ENCODE assay signal across 19 cellular contexts in the genomic region with DNA sequence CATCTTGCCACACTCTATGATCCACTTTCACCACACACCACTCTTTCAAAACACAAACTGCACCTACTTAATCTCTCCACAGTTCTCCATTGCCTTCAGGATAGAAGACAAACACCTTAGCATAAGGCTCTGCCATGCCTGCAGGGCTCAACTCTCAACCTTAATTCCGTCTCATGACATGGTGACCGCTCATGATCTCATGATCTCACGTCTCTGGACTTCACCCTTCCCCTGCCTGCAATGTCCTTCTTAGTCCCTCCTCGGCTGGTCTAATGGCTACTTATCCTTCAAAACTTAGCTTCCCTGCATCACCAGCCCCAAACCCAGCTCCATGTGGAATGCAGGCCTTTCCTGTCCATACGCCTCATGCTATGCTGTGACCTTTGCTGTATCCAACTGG.
A peak's percentile ranks its signal among the peaks of the same experiment; 100 is the strongest.
DNase-seq lines count a peak whose midpoint lies in the region; ATAC-seq and TF ChIP-seq lines count a peak whose summit lies in the region.
"Had no signal": no experiment of that assay in that cellular context is flagged by ENCODE, and none has a peak within 500 bp of the region (broad histone marks: within the 10 kb centered on the region; RNA-seq: fewer than 3 reads in every experiment).

No MANE protein-coding gene starts in this region.

- no TSS peak for BruUV-seq in IMR-90 (replicated peaks; lab: Mats Ljungman, UMichigan)

- H4K20me1 ChIP-seq in IMR-90 (ENCODE audit: insufficient read depth, low read length), result peaks cover 3% of the 10 kb centered on the region; the same call in 1 of the 2 replicates

- H3K27me3 ChIP-seq in IMR-90 (ENCODE audit: control insufficient read depth, insufficient read depth, low read length) (no peaks in the 10 kb centered on the region), esophagus muscularis mucosa (no peaks in the 10 kb centered on the region), stomach smooth muscle (ENCODE audit: control insufficient read depth in 1 of 2, insufficient read depth in 2 of 2, low read length in 2 of 2) (no peaks in the 10 kb centered on the region)
- H3K27me3 ChIP-seq: right lobe of liver had no signal

- no peak overlapping the region for H2BK5ac ChIP-seq in IMR-90 (ENCODE audit: low read depth, low read length, poor library complexity, severe bottlenecking)

- intact Hi-C loops in IMR-90 (cut with micrococcal nuclease), result no loop called here
- intact Hi-C loops in esophagus muscularis mucosa (cut with DNase I), result no loop called here

- ATAC-seq in IMR-90 (ENCODE audit: low read depth) (no peak), GM18867 (IDR thresholded peaks at IDR 0.05; ENCODE audit: unreplicated experiment) (no peak)
- ATAC-seq: natural killer cell had no signal

- TF ChIP-seq EP300 in esophagus muscularis mucosa (IDR thresholded peaks at IDR 0.05), result no peak

- H3K27ac ChIP-seq in IMR-90 (ENCODE audit: insufficient read depth, low read length) (no peak overlapping the region), esophagus muscularis mucosa (replicated peaks in 1 of 4) (peak overlapping the region; percentile 76 to 79 (median 77)), stomach smooth muscle (ENCODE audit: low read length) (peak overlapping the region; percentile 79)
- H3K27ac ChIP-seq: SK-N-MC had no signal

- dilution Hi-C loops in IMR-90 (cut with HindIII; ENCODE audit: low sequenced_read_pairs, unreplicated experiment), result no loop called here

- no peak overlapping the region for H4K5ac ChIP-seq in IMR-90 (ENCODE audit: low read depth, low read length)

- 90% methylated on average over 5 of the region's 5 CpGs; no CpG with 5 or more reads in 1 of the 2 experiments for WGBS in IMR-90 (ENCODE audit: extremely low coverage in 2 of 2, insufficient read length in 1 of 2), 2 experiments
- WGBS in esophagus muscularis mucosa, result 85% methylated on average over 5 of the region's 5 CpGs

- H2AK5ac ChIP-seq in IMR-90 (ENCODE audit: low read depth, low read length), result peak overlapping the region; percentile 52

- TF ChIP-seq POLR2A in IMR-90 (IDR thresholded peaks at IDR 0.05; ENCODE audit: low read depth, low read length), result no peak
- TF ChIP-seq POLR2A in esophagus muscularis mucosa (IDR thresholded peaks at IDR 0.05; ENCODE audit: low read depth), result no peak

- no peak overlapping the region for H3K56ac ChIP-seq in IMR-90 (ENCODE audit: extremely low read depth, insufficient read depth, low read length)

- CTCF ChIA-PET in IMR-90 (lab: Yijun Ruan, JAX), result no interaction called here

- TF ChIP-seq RAD21 in IMR-90 (IDR thresholded peaks at IDR 0.05; ENCODE audit: low read length), result no peak

- H2AK9ac ChIP-seq in IMR-90 (replicated peaks; ENCODE audit: low read depth, low read length, poor library complexity), result peak overlapping the region; percentile 11

- H3K18ac ChIP-seq in IMR-90 (ENCODE audit: low read depth, low read length), result no peak overlapping the region

- H3K9ac ChIP-seq in IMR-90 (ENCODE audit: low read depth, low read length) (no peak overlapping the region), stomach smooth muscle (ENCODE audit: low read length in 2 of 2) (no peak overlapping the region)

- H2BK20ac ChIP-seq in IMR-90 (ENCODE audit: low read depth, low read length), result no peak overlapping the region

- H3K9me1 ChIP-seq in IMR-90 (ENCODE audit: insufficient read depth, low read length), result peaks cover 24% of the 10 kb centered on the region

- H3K4ac ChIP-seq in IMR-90 (ENCODE audit: low read depth, low read length), result peak overlapping the region; percentile 54

- H3K23ac ChIP-seq in IMR-90 (ENCODE audit: low read depth, low read length), result no peak overlapping the region

- peak overlapping the region; percentile 16; the same call in 1 of the 3 replicates for H2BK15ac ChIP-seq in IMR-90 (ENCODE audit: low read depth, low read length)

- in situ Hi-C loops in IMR-90 (cut with MboI; ENCODE audit: low sequenced_read_pairs), result no loop called here

- H4K8ac ChIP-seq in IMR-90 (ENCODE audit: low read depth in 2 of 2, low read length in 2 of 2), result no peak overlapping the region

- H3K9me3 ChIP-seq in IMR-90 (ENCODE audit: control insufficient read depth, insufficient read depth, low read length), result no peaks in the 10 kb centered on the region
- H3K9me3 ChIP-seq in esophagus muscularis mucosa, result no peaks in the 10 kb centered on the region
- no peaks in the 10 kb centered on the region for H3K9me3 ChIP-seq in stomach smooth muscle (ENCODE audit: control insufficient read depth in 2 of 2, low read length in 2 of 2)
- H3K9me3 ChIP-seq: right lobe of liver had no signal

- H3K36me3 ChIP-seq in IMR-90 (ENCODE audit: control insufficient read depth, insufficient read depth, low read length) (0 out of 2 replicates have a peak, but pooled peaks cover 4% of the 10 kb centered on the region), esophagus muscularis mucosa (no peaks in the 10 kb centered on the region), stomach smooth muscle (ENCODE audit: control insufficient read depth in 2 of 2, insufficient read depth in 2 of 2, low read length in 2 of 2) (peaks cover 0 to 2% of the 10 kb centered on the region in 2 donors)
- H3K36me3 ChIP-seq: right lobe of liver had no signal

- DNase-seq in IMR-90, result no peak
- DNase-seq in esophagus muscularis mucosa (ENCODE audit: extremely low spot score), result no peak
- peak; percentile 9 for DNase-seq in myocyte (ENCODE audit: low read depth)
- DNase-seq in activated T-cell treated with anti-CD3 and anti-CD28 coated beads for 4 hours, result no peak
- DNase-seq in stimulated activated CD4-positive, alpha-beta T cell treated with anti-CD3 and anti-CD28 coated beads, Interleukin-12 subunit alpha, Interleukin-12 subunit beta, amount 100 ng/mL, for 4 hours, result no peak
- DNase-seq: activated CD4-positive, alpha-beta T cell treated with anti-CD3 and anti-CD28 coated beads for 48 hours; activated T-cell treated with anti-CD3 and anti-CD28 coated beads, Interleukin-2, amount 50 U/mL, for 72 hours; Calu3; Kasumi-1; kidney glomerular epithelial cell; natural killer cell; NCI-H187; NCI-H2171 treated with DMSO at 0.1 percent for 48 hours; NCI-H526; stimulated activated CD8-positive, alpha-beta memory T cell treated with anti-CD3 and anti-CD28 coated beads, Interleukin-4, amount 100 ng/mL, for 48 hours had no signal

- H2AFZ ChIP-seq in IMR-90 (replicated peaks; ENCODE audit: low read length, poor library complexity), result peak overlapping the region; percentile 5

- TF ChIP-seq CTCF in IMR-90 (conservative IDR thresholded peaks at IDR 0.05; ENCODE audit: low read depth, low read length), result no peak
- TF ChIP-seq CTCF in esophagus muscularis mucosa (IDR thresholded peaks at IDR 0.05), result no peak

- H3K14ac ChIP-seq in IMR-90 (replicated peaks; ENCODE audit: low read depth, low read length), result no peak overlapping the region

- no peak overlapping the region for H3K4me2 ChIP-seq in IMR-90 (ENCODE audit: low read depth, low read length)

- H3K4me3 ChIP-seq in IMR-90 (ENCODE audit: insufficient read depth, low read depth, low read length), result no peak overlapping the region
- no peak overlapping the region for H3K4me3 ChIP-seq in esophagus muscularis mucosa
- H3K4me3 ChIP-seq in stomach smooth muscle (ENCODE audit: low read length in 2 of 2), result no peak overlapping the region
- H3K4me3 ChIP-seq: right lobe of liver, SK-N-MC had no signal

- H3K79me1 ChIP-seq in IMR-90 (ENCODE audit: low read depth in 1 of 2, low read length in 2 of 2), result peaks cover 20 to 67% of the 10 kb centered on the region in 2 experiments

- POLR2A ChIA-PET in IMR-90 (lab: Charles Lee; ENCODE audit: unreplicated experiment), result no interaction called here

- no peak overlapping the region; the same call in 1 of the 2 replicates for H2BK120ac ChIP-seq in IMR-90 (ENCODE audit: low read depth, low read length)

- no peak overlapping the region; the same call in 1 of the 2 replicates for H4K91ac ChIP-seq in IMR-90 (ENCODE audit: insufficient read depth, low read depth, low read length)

- H3K4me1 ChIP-seq in IMR-90 (ENCODE audit: control insufficient read depth, insufficient read depth, low read length) (peaks cover 23% of the 10 kb centered on the region), esophagus muscularis mucosa (peaks cover 64 to 77% (median 72%) of the 10 kb centered on the region in 4 donors), stomach smooth muscle (ENCODE audit: control insufficient read depth, insufficient read depth, low read length) (peaks cover 45% of the 10 kb centered on the region)

TF ChIP-seq in IMR-90, 13 proteins besides CTCF, POLR2A, EP300 and RAD21:
- TF ChIP-seq MAFK (IDR thresholded peaks at IDR 0.05; ENCODE audit: low read depth, low read length) (no peak), FOS (IDR thresholded peaks at IDR 0.05; ENCODE audit: low read depth, low read length) (no peak), RCOR1 (IDR thresholded peaks at IDR 0.05; ENCODE audit: insufficient replicate concordance, low read length) (no peak), MXI1 (IDR thresholded peaks at IDR 0.05; ENCODE audit: borderline replicate concordance, low read depth, low read length) (no peak), MAZ (IDR thresholded peaks at IDR 0.05; ENCODE audit: borderline replicate concordance, low read depth, low read length) (no peak), NFE2L2 (IDR thresholded peaks at IDR 0.05; ENCODE audit: low read depth, low read length) (no peak)
